Comparison of ENCODE assay signal across 23 cellular contexts in genomic region chr10:74837750-74838149, GRCh38. TPM values are rescaled to one million over a fixed set of nuclear protein-coding genes. Genes with fewer than 3 reads are reported as not detected.
DNase-seq lines count a peak whose midpoint lies in the region; ATAC-seq and TF ChIP-seq lines count a peak whose summit lies in the region.
"Had no signal": no experiment of that assay in that cellular context is flagged by ENCODE, and none has a peak within 500 bp of the region (broad histone marks: within the 10 kb centered on the region; RNA-seq: fewer than 3 reads in every experiment).

No MANE protein-coding gene starts in this region.

- H2AK5ac ChIP-seq in IMR-90 (ENCODE audit: low read depth, low read length), result no peak overlapping the region

- no peak for TF ChIP-seq CTCF in SK-N-SH (IDR thresholded peaks at IDR 0.05)
- TF ChIP-seq CTCF in IMR-90 (conservative IDR thresholded peaks at IDR 0.05; ENCODE audit: low read depth, low read length), result no peak
- no peak for TF ChIP-seq CTCF in WERI-Rb-1 (IDR thresholded peaks at IDR 0.05; ENCODE audit: low read depth, low read length)
- TF ChIP-seq CTCF in sigmoid colon (IDR thresholded peaks at IDR 0.05), result no peak

- no peaks in the 10 kb centered on the region for H3K9me2 ChIP-seq in SK-N-SH

- H4K91ac ChIP-seq in IMR-90 (ENCODE audit: insufficient read depth, low read depth, low read length), result no peak overlapping the region

- no peak overlapping the region for H3K14ac ChIP-seq in IMR-90 (replicated peaks; ENCODE audit: low read depth, low read length)

- whole genome bisulfite sequencing in SK-N-SH (ENCODE audit: low lambda C conversion rate), result 71% methylated on average over 4 of the region's 4 CpGs
- no CpG with 5 or more reads among the region's 4 CpGs for WGBS in IMR-90 (ENCODE audit: extremely low coverage in 2 of 2, insufficient read length in 1 of 2), 2 experiments
- WGBS in sigmoid colon, 2 donors, result 87 to 92% methylated on average over 4 of the region's 4 CpGs

- H4K20me1 ChIP-seq in SK-N-SH (ENCODE audit: insufficient read depth) (peaks cover 35% of the 10 kb centered on the region; the same call in 1 of the 2 replicates), IMR-90 (ENCODE audit: insufficient read depth, low read length) (peaks cover 26% of the 10 kb centered on the region; the same call in 1 of the 2 replicates)

- H3K27me3 ChIP-seq in SK-N-SH (ENCODE audit: insufficient read depth) (no peaks in the 10 kb centered on the region), IMR-90 (ENCODE audit: control insufficient read depth, insufficient read depth, low read length) (no peaks in the 10 kb centered on the region), WERI-Rb-1 (ENCODE audit: insufficient read depth, low read depth, severe bottlenecking) (no peaks in the 10 kb centered on the region), sigmoid colon (no peaks in the 10 kb centered on the region)
- H3K27me3 ChIP-seq: BLaER1 treated with 17β-estradiol and CSF1 and Interleukin-3, amounts not matched to agents 10 nM and 100 nM; cardiac muscle cell; thyroid gland had no signal

- peaks cover 91% of the 10 kb centered on the region for H3K79me2 ChIP-seq in SK-N-SH (ENCODE audit: insufficient read depth)

- H4K5ac ChIP-seq in IMR-90 (ENCODE audit: low read depth, low read length), result no peak overlapping the region

- no peak overlapping the region for H2BK20ac ChIP-seq in IMR-90 (ENCODE audit: low read depth, low read length)

- intact Hi-C loops in IMR-90 (cut with micrococcal nuclease) (loop anchor here (5.0 kb wide), 1 partner anchor 265 kb away; no protein-coding TSS in a partner anchor), sigmoid colon (cut with DNase I) (no loop called here)

- H3K79me1 ChIP-seq in IMR-90 (ENCODE audit: low read depth in 1 of 2, low read length in 2 of 2), result peaks cover 26 to 64% of the 10 kb centered on the region in 2 experiments

- H3K4me3 ChIP-seq in SK-N-SH (ENCODE audit: low read depth in 2 of 2, low read length in 1 of 2), result no peak overlapping the region
- H3K4me3 ChIP-seq in IMR-90 (ENCODE audit: insufficient read depth, low read depth, low read length), result no peak overlapping the region
- peak overlapping the region; percentile 4; the same call in 1 of the 2 replicates for H3K4me3 ChIP-seq in WERI-Rb-1 (ENCODE audit: low read depth, low read length)
- H3K4me3 ChIP-seq in sigmoid colon, result no peak overlapping the region
- H3K4me3 ChIP-seq: BLaER1 treated with 17β-estradiol and CSF1 and Interleukin-3, amounts not matched to agents 10 nM and 100 nM; cardiac muscle cell; thyroid gland had no signal

- H3K9me1 ChIP-seq in IMR-90 (ENCODE audit: insufficient read depth, low read length), result peaks cover 7% of the 10 kb centered on the region; the same call in 1 of the 2 replicates

- in situ Hi-C loops in IMR-90 (cut with MboI; ENCODE audit: low sequenced_read_pairs), result no loop called here

- TF ChIP-seq RAD21 in SK-N-SH (IDR thresholded peaks at IDR 0.05; ENCODE audit: low read length) (peak; percentile 22; the same call in 1 of the 2 replicates), IMR-90 (IDR thresholded peaks at IDR 0.05; ENCODE audit: low read length) (no peak)

- H2BK5ac ChIP-seq in IMR-90 (ENCODE audit: low read depth, low read length, poor library complexity, severe bottlenecking), result no peak overlapping the region

- no peak overlapping the region for H3K4ac ChIP-seq in IMR-90 (ENCODE audit: low read depth, low read length)

- H3K9me3 ChIP-seq in SK-N-SH (no peaks in the 10 kb centered on the region), IMR-90 (ENCODE audit: control insufficient read depth, insufficient read depth, low read length) (no peaks in the 10 kb centered on the region), WERI-Rb-1 (ENCODE audit: severe bottlenecking) (no peaks in the 10 kb centered on the region), sigmoid colon (no peaks in the 10 kb centered on the region)
- H3K9me3 ChIP-seq: thyroid gland had no signal

- TF ChIP-seq POLR2A in IMR-90 (IDR thresholded peaks at IDR 0.05; ENCODE audit: low read depth, low read length) (no peak), sigmoid colon (IDR thresholded peaks at IDR 0.05) (no peak)

- no peak overlapping the region for H2AFZ ChIP-seq in SK-N-SH (ENCODE audit: low read depth)
- H2AFZ ChIP-seq in IMR-90 (replicated peaks; ENCODE audit: low read length, poor library complexity), result no peak overlapping the region

- H3K27ac ChIP-seq in SK-N-SH (ENCODE audit: low read depth in 2 of 2, low read length in 1 of 2) (peak overlapping the region in 1 of 2 experiments; percentile 64; a peak in 2 of 4 replicates), IMR-90 (ENCODE audit: insufficient read depth, low read length) (no peak overlapping the region), WERI-Rb-1 (peak overlapping the region; percentile 44), sigmoid colon (peak overlapping the region in 3 of 4 donors; percentile 13 to 29 (median 20))
- H3K27ac ChIP-seq: BLaER1 treated with 17β-estradiol and CSF1 and Interleukin-3, amounts not matched to agents 10 nM and 100 nM; cardiac muscle cell; thyroid gland had no signal

- H3K4me1 ChIP-seq in SK-N-SH (ENCODE audit: control insufficient read depth in 1 of 2, insufficient read depth in 2 of 2, low read depth in 1 of 2, low read length in 1 of 2) (peaks cover 7 to 26% of the 10 kb centered on the region in 2 experiments; a peak in 3 of 4 replicates), IMR-90 (ENCODE audit: control insufficient read depth, insufficient read depth, low read length) (peaks cover 12% of the 10 kb centered on the region), sigmoid colon (peaks cover 0 to 75% (median 56%) of the 10 kb centered on the region in 4 donors)

- H3K36me3 ChIP-seq in SK-N-SH (replicated peaks in 1 of 2; ENCODE audit: control insufficient read depth in 1 of 2, insufficient read depth in 2 of 2, low read length in 1 of 2), result peaks cover 5 to 16% of the 10 kb centered on the region in 2 experiments
- H3K36me3 ChIP-seq in IMR-90 (ENCODE audit: control insufficient read depth, insufficient read depth, low read length), result peaks cover 3% of the 10 kb centered on the region; the same call in 1 of the 2 replicates
- peaks cover 6% of the 10 kb centered on the region for H3K36me3 ChIP-seq in WERI-Rb-1
- H3K36me3 ChIP-seq in sigmoid colon, result peaks cover 0 to under 1% (median 0%) of the 10 kb centered on the region in 4 donors

- no peak for DNase-seq in SK-N-SH
- DNase-seq in IMR-90, result no peak
- DNase-seq in WERI-Rb-1, result peak; percentile 34
- no peak for DNase-seq in sigmoid colon
- DNase-seq: activated CD4-positive, alpha-beta T cell treated with anti-CD3 and anti-CD28 coated beads for 48 hours; activated naive CD4-positive, alpha-beta T cell treated with Interleukin-2 at 50 U/mL for 16 hours; activated T-cell treated with anti-CD3 and anti-CD28 coated beads, Interleukin-2, amount 50 U/mL, for 48 hours; amygdala; NCI-H226; posterior cingulate gyrus; stimulated activated CD4-positive, alpha-beta T cell treated with anti-CD3 and anti-CD28 coated beads, Interleukin-15, amount 100 ng/mL, for 24 hours; stimulated activated naive CD8-positive, alpha-beta T cell treated with anti-CD3 and anti-CD28 coated beads, Interleukin-15, Interleukin-2, amounts not matched to agents 100 U/mL and 50 U/mL, for 24 hours; T-helper 2 cell; thyroid gland had no signal

- 0 out of 2 replicates have a peak overlapping the region, but pooled peaks have one; percentile 43 for H3K23ac ChIP-seq in IMR-90 (ENCODE audit: low read depth, low read length)

- H3K4me2 ChIP-seq in SK-N-SH (no peak overlapping the region), IMR-90 (ENCODE audit: low read depth, low read length) (no peak overlapping the region)
- H3K4me2 ChIP-seq: BLaER1 treated with 17β-estradiol and CSF1 and Interleukin-3, amounts not matched to agents 10 nM and 100 nM had no signal

- no peak overlapping the region for H3K18ac ChIP-seq in IMR-90 (ENCODE audit: low read depth, low read length)

- TF ChIP-seq EP300 in SK-N-SH (IDR thresholded peaks at IDR 0.05; ENCODE audit: borderline replicate concordance in 1 of 2, low read depth in 1 of 2, low read length in 1 of 2) (peak in 1 of 2 experiments; percentile 61; a peak in 1 of 4 replicates), sigmoid colon (IDR thresholded peaks at IDR 0.05) (no peak)

- CTCF ChIA-PET in SK-N-SH (lab: Yijun Ruan, JAX) (interaction anchor here (0.8 to 1.5 kb wide), 5 partner anchors 15 to 418 kb away, joined by 3 read pairs; partner anchors contain the start of gene COMTD1), IMR-90 (lab: Yijun Ruan, JAX) (no interaction called here)

- no peak overlapping the region for H3K56ac ChIP-seq in IMR-90 (ENCODE audit: extremely low read depth, insufficient read depth, low read length)

- H2AK9ac ChIP-seq in IMR-90 (replicated peaks; ENCODE audit: low read depth, low read length, poor library complexity), result no peak overlapping the region

- BruUV-seq in IMR-90 (replicated peaks; lab: Mats Ljungman, UMichigan), result no TSS peak

- H2BK120ac ChIP-seq in IMR-90 (ENCODE audit: low read depth, low read length), result no peak overlapping the region

- no peak overlapping the region for H3K9ac ChIP-seq in SK-N-SH
- H3K9ac ChIP-seq in IMR-90 (ENCODE audit: low read depth, low read length), result no peak overlapping the region
- H3K9ac ChIP-seq: BLaER1 treated with 17β-estradiol and CSF1 and Interleukin-3, amounts not matched to agents 10 nM and 100 nM had no signal

- H4K8ac ChIP-seq in IMR-90 (ENCODE audit: low read depth in 2 of 2, low read length in 2 of 2), result no peak overlapping the region

- H2BK15ac ChIP-seq in IMR-90 (ENCODE audit: low read depth, low read length), result no peak overlapping the region

- dilution Hi-C loops in IMR-90 (cut with HindIII; ENCODE audit: low sequenced_read_pairs, unreplicated experiment), result no loop called here

- POLR2A ChIA-PET in SK-N-SH (lab: Yijun Ruan, JAX) (no interaction called here), IMR-90 (lab: Charles Lee; ENCODE audit: unreplicated experiment) (no interaction called here)

- no peaks in the 10 kb centered on the region for H3F3A ChIP-seq in SK-N-SH (replicated peaks; ENCODE audit: insufficient read depth)

- ATAC-seq in SK-N-SH treated with all-trans-retinoic acid at 6 μM for 48 hours (no peak), IMR-90 (ENCODE audit: low read depth) (no peak), GM21723 (IDR thresholded peaks at IDR 0.05; ENCODE audit: unreplicated experiment) (no peak), HG03469 (IDR thresholded peaks at IDR 0.05; ENCODE audit: unreplicated experiment) (no peak), HG03565 (IDR thresholded peaks at IDR 0.05; ENCODE audit: unreplicated experiment) (no peak)
- ATAC-seq: HCT116; natural killer cell treated with Interleukin-12 subunit alpha and Interleukin-12 subunit beta and Interleukin-15 and Interleukin-18, amount 100 ng/mL, for 72 hours; sciatic nerve; stimulated activated naive CD8-positive, alpha-beta T cell treated with anti-CD3 and anti-CD28 coated beads, Interleukin-15, Interleukin-2, amounts not matched to agents 100 U/mL and 50 U/mL, for 24 hours had no signal

RNA-seq across cellular contexts. Expression of gene KAT6B, which starts 11.3 kb away (rescaled TPM):
- polyA plus RNA-seq in SK-N-SH (2012; rRNA removed), result 4.3 and 4.6 TPM in 2 replicates
- polyA plus RNA-seq in SK-N-SH (2012; cell fraction: cytosol; rRNA removed), result 5.8 and 6.1 TPM in 2 replicates
- polyA plus RNA-seq in SK-N-SH (2012; cell fraction: nucleus; rRNA removed), result 11.5 and 13.6 TPM in 2 replicates
- total RNA-seq in IMR-90 (2012; rRNA removed), result 27.8 and 28.1 TPM in 2 replicates
- polyA plus RNA-seq in IMR-90 (2012; rRNA removed), result 8.1 and 8.8 TPM in 2 replicates
- polyA plus RNA-seq in IMR-90 (2012; cell fraction: cytosol; rRNA removed), result 3.6 and 4.2 TPM in 2 replicates
- polyA plus RNA-seq in IMR-90 (2012; cell fraction: nucleus; rRNA removed; ENCODE audit: low replicate concordance), result 9.0 and 13.6 TPM in 2 replicates
- 10 to 100 TPM; 49.9 to 77.0 (median 64.2) TPM for total RNA-seq in sigmoid colon
- 1 to 10 TPM; 5.8 to 9.1 (median 7.8) TPM for polyA plus RNA-seq in sigmoid colon
